In the genomic region with DNA sequence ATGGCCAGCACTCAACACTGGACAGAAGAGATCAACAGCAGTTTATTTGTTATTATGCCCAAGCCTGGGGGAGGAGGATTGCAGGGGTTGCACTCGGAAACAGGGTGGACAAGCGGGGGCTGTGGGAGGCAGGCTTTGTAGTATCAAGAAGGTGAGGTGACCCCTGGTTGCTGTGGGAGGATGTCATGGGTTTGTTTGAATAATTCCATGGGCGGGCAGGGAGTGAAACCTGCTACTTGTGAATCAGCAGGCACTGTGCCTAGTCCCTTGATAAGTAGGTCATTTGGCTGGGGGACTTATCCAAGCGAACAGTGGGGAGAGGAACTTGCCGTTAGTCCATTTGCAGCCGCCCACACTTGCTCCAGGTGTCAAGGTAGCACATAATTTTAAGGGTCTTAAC, we compare ENCODE assay signal across 18 cellular contexts.
"Had no signal": no experiment of that assay in that cellular context is flagged by ENCODE, and none has a peak within 500 bp of the region (broad histone marks: within the 10 kb centered on the region; RNA-seq: fewer than 3 reads in every experiment).

No MANE protein-coding gene starts in this region.

- DNase-seq: esophagus squamous epithelium; foreskin fibroblast; kidney glomerular epithelial cell; left ventricle myocardium superior; mesenchymal stem cell; midbrain; nucleus accumbens; ovary; right cardiac atrium; small intestine; stimulated activated CD4-positive, alpha-beta T cell treated with anti-CD3 and anti-CD28 coated beads, Interleukin-2, amount 100 ng/mL, for 48 hours; stimulated activated naive CD4-positive, alpha-beta T cell treated with Interleukin-2 at 50 U/mL for 16 hours; thyroid gland; uterus had no signal

- H3K27ac ChIP-seq: esophagus squamous epithelium, gastroesophageal sphincter, hepatocyte, neural progenitor cell, ovary, thyroid gland, uterus had no signal

- H3K9me3 ChIP-seq: ovary, thyroid gland, uterus had no signal

- H3K36me3 ChIP-seq: esophagus squamous epithelium, gastroesophageal sphincter, neural progenitor cell, ovary, thyroid gland, uterus had no signal

- H3K27me3 ChIP-seq: hepatocyte, neural progenitor cell, ovary, thyroid gland, uterus had no signal

- H3K4me1 ChIP-seq: esophagus squamous epithelium, gastroesophageal sphincter, neural progenitor cell, thyroid gland, uterus had no signal

- H3K4me3 ChIP-seq: esophagus squamous epithelium, gastroesophageal sphincter, hepatocyte, lung, neural progenitor cell, ovary, thyroid gland, uterus had no signal
